Comparison of ENCODE assay signal across 27 cellular contexts in genomic region chrX:103477496-103477895, GRCh38. TPM values are rescaled to one million over a fixed set of nuclear protein-coding genes. Genes with fewer than 3 reads are reported as not detected.
"Had no signal": no experiment of that assay in that cellular context is flagged by ENCODE, and none has a peak within 500 bp of the region (broad histone marks: within the 10 kb centered on the region; RNA-seq: fewer than 3 reads in every experiment).

No MANE protein-coding gene starts in this region.

- H3K4me1 ChIP-seq: adrenal gland, foreskin keratinocyte, sigmoid colon, spleen, testis, uterus had no signal

- H3K9me3 ChIP-seq: adrenal gland, sigmoid colon, spleen, testis, uterus had no signal

- H3K36me3 ChIP-seq: adrenal gland, sigmoid colon, spleen, uterus had no signal

- FAIRE-seq: TTC549 had no signal

- DNase-seq: activated CD4-positive, alpha-beta T cell treated with anti-CD3 and anti-CD28 coated beads for 1 hour; activated CD4-positive, alpha-beta T cell treated with anti-CD3 and anti-CD28 coated beads, Interleukin-2, amount 50 U/mL, for 1 hour; activated CD8-positive, alpha-beta T cell treated with anti-CD3 and anti-CD28 coated beads, Interleukin-2, amount 10 ng/mL, durations not matched to agents 7 days and 5 days; activated gamma-delta T cell treated with Interleukin-2 at 50 U/mL for 16 hours; activated T-cell treated with anti-CD3 and anti-CD28 coated beads, Interleukin-2, amount 50 U/mL, for 1 hour; adrenal gland; central memory CD4-positive, alpha-beta T cell; effector memory CD4-positive, alpha-beta T cell; foreskin keratinocyte; glutamatergic neuron; immature natural killer cell; left ventricle myocardium superior; mammary epithelial cell; retina; sigmoid colon; spleen; stimulated activated CD4-positive, alpha-beta T cell treated with anti-CD3 and anti-CD28 coated beads, Interleukin-4, amount 100 ng/mL, for 1 hour; stimulated activated naive CD4-positive, alpha-beta T cell; testis; trophoblast cell; uterus had no signal

- ATAC-seq: activated CD8-positive, alpha-beta T cell treated with anti-CD3 and anti-CD28 coated beads, Interleukin-2, amount 10 ng/mL, durations not matched to agents 7 days and 5 days; activated naive CD4-positive, alpha-beta T cell treated with anti-CD3 and anti-CD28 coated beads, Interleukin-2, amount 50 U/mL, for 72 hours; esophagus mucosa; foreskin keratinocyte; left ventricle myocardium superior; natural killer cell treated with Interleukin-12 subunit alpha and Interleukin-12 subunit beta and Interleukin-15 and Interleukin-18, amount 100 ng/mL, for 72 hours had no signal

- H3K4me3 ChIP-seq: adrenal gland, hepatocyte, sigmoid colon, spleen, testis, uterus had no signal

- H3K27me3 ChIP-seq: foreskin keratinocyte, hepatocyte, sigmoid colon, spleen, testis had no signal

RNA-seq across cellular contexts. Expression of gene RAB40A, which starts 41.8 kb away (rescaled TPM):
- total RNA-seq: activated CD8-positive, alpha-beta T cell treated with anti-CD3 and anti-CD28 coated beads, Interleukin-2, amount 10 ng/mL, durations not matched to agents 7 days and 5 days; dermis microvascular lymphatic vessel endothelial cell had no signal
